19 cellular contexts compared by ENCODE assay signal in the genomic region with DNA sequence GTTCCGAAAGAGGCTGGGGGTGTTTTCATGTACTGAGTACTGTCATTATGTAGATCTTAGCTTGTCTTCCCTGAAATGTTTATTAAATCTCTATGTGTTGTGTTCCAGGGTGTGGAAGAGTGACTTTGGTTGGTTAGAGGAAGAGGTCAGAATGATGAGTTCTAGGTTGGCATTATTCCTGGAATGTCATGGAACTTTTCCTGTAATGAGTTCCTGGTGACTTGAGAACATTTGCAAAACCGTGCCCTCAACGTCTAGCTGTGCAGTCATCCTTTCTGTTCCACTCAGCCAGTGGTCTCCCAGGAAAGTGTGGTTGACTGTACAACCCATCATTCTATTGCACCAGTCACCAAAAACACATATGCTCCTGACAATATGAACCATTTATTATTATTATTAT.
DNase-seq lines count a peak whose midpoint lies in the region; ATAC-seq and TF ChIP-seq lines count a peak whose summit lies in the region.
"Had no signal": no experiment of that assay in that cellular context is flagged by ENCODE, and none has a peak within 500 bp of the region (broad histone marks: within the 10 kb centered on the region; RNA-seq: fewer than 3 reads in every experiment).

No MANE protein-coding gene starts in this region.

- peak overlapping the region; percentile 34 for H3K27ac ChIP-seq in smooth muscle cell (ENCODE audit: low read depth)
- H3K27ac ChIP-seq: HL-60 had no signal

- H3K4me1 ChIP-seq in smooth muscle cell (ENCODE audit: low read depth), result peaks cover 19% of the 10 kb centered on the region

- WGBS in smooth muscle cell (ENCODE audit: low lambda C conversion rate), result 85% methylated on average over 3 of the region's 3 CpGs

- peak overlapping the region; percentile 72 for H3K4me2 ChIP-seq in smooth muscle cell

- peaks cover 7% of the 10 kb centered on the region for H3K79me2 ChIP-seq in smooth muscle cell (ENCODE audit: low read depth)

- peaks cover 9% of the 10 kb centered on the region for H3F3A ChIP-seq in smooth muscle cell (ENCODE audit: low read depth)

- ATAC-seq in HG03280 (IDR thresholded peaks at IDR 0.05; ENCODE audit: unreplicated experiment), result no peak
- ATAC-seq: left lobe of liver had no signal

- H4K20me1 ChIP-seq in smooth muscle cell (ENCODE audit: low read depth), result peaks cover 8% of the 10 kb centered on the region
- H4K20me1 ChIP-seq: BLaER1 treated with 17β-estradiol and CSF1 and Interleukin-3, amounts not matched to agents 10 nM and 100 nM had no signal

- no peak overlapping the region for H3K9ac ChIP-seq in smooth muscle cell (ENCODE audit: low read depth)
- H3K9ac ChIP-seq: BLaER1 treated with 17β-estradiol and CSF1 and Interleukin-3, amounts not matched to agents 10 nM and 100 nM had no signal

- DNase-seq in GM04504 (ENCODE audit: low read depth) (peak; percentile 70), amniotic epithelial cell (ENCODE audit: low read depth) (peak; percentile 7), foreskin fibroblast (peak; percentile 79 to 87), smooth muscle cell (lab: John Stamatoyannopoulos, UW; ENCODE audit: unreplicated experiment) (no peak), anterior cingulate cortex (lab: John Stamatoyannopoulos, UW) (no peak), Kasumi-1 (lab: John Stamatoyannopoulos, UW) (no peak)
- DNase-seq: activated CD4-positive, alpha-beta T cell treated with anti-CD3 and anti-CD28 coated beads for 1 hour; activated naive CD4-positive, alpha-beta T cell treated with Interleukin-2 at 50 U/mL for 16 hours; DMS 273 treated with DMSO at 0.1 percent for 48 hours; KG1; NCI-H1436; occipital lobe; SHP77 treated with DMSO at 0.1 percent for 48 hours; sigmoid colon; stimulated activated CD4-positive, alpha-beta T cell treated with anti-CD3 and anti-CD28 coated beads, Interleukin-4, amount 100 ng/mL, for 24 hours had no signal

- no peaks in the 10 kb centered on the region for H3K27me3 ChIP-seq in smooth muscle cell (ENCODE audit: low read depth)
- H3K27me3 ChIP-seq: BLaER1 treated with 17β-estradiol and CSF1 and Interleukin-3, amounts not matched to agents 10 nM and 100 nM; sigmoid colon had no signal

- H3K4me3 ChIP-seq in foreskin fibroblast (ENCODE audit: low read depth in 1 of 2, low read length in 2 of 2) (no peak overlapping the region), smooth muscle cell (no peak overlapping the region)
- H3K4me3 ChIP-seq: BLaER1 treated with 17β-estradiol and CSF1 and Interleukin-3, amounts not matched to agents 10 nM and 100 nM; sigmoid colon had no signal

- no peak overlapping the region for H2AFZ ChIP-seq in smooth muscle cell (ENCODE audit: low read depth)

- no peaks in the 10 kb centered on the region for H3K9me3 ChIP-seq in smooth muscle cell (replicated peaks; ENCODE audit: low read depth)
- H3K9me3 ChIP-seq: BLaER1 treated with 17β-estradiol and CSF1 and Interleukin-3, amounts not matched to agents 10 nM and 100 nM; sigmoid colon had no signal

- no peaks in the 10 kb centered on the region for H3K36me3 ChIP-seq in smooth muscle cell (ENCODE audit: low read depth)
- H3K36me3 ChIP-seq: BLaER1 treated with 17β-estradiol and CSF1 and Interleukin-3, amounts not matched to agents 10 nM and 100 nM; sigmoid colon had no signal

- TF ChIP-seq CTCF in foreskin fibroblast (IDR thresholded peaks at IDR 0.05; ENCODE audit: low read depth, low read length), result no peak
- no peak for TF ChIP-seq CTCF in smooth muscle cell (IDR thresholded peaks at IDR 0.05; ENCODE audit: borderline replicate concordance, insufficient read depth, poor library complexity, severe bottlenecking)

Comparison
In these comparisons a context has a peak if more than half of its experiments do, and no peak if none do; other contexts are left out.
1. DNase-seq: peak in GM04504 (single experiment), amniotic epithelial cell (single experiment) and foreskin fibroblast (2 of 2); none in smooth muscle cell (single experiment), anterior cingulate cortex (0 of 58) and Kasumi-1 (0 of 2).